ENCODE assay signal across 22 cellular contexts in the genomic region with DNA sequence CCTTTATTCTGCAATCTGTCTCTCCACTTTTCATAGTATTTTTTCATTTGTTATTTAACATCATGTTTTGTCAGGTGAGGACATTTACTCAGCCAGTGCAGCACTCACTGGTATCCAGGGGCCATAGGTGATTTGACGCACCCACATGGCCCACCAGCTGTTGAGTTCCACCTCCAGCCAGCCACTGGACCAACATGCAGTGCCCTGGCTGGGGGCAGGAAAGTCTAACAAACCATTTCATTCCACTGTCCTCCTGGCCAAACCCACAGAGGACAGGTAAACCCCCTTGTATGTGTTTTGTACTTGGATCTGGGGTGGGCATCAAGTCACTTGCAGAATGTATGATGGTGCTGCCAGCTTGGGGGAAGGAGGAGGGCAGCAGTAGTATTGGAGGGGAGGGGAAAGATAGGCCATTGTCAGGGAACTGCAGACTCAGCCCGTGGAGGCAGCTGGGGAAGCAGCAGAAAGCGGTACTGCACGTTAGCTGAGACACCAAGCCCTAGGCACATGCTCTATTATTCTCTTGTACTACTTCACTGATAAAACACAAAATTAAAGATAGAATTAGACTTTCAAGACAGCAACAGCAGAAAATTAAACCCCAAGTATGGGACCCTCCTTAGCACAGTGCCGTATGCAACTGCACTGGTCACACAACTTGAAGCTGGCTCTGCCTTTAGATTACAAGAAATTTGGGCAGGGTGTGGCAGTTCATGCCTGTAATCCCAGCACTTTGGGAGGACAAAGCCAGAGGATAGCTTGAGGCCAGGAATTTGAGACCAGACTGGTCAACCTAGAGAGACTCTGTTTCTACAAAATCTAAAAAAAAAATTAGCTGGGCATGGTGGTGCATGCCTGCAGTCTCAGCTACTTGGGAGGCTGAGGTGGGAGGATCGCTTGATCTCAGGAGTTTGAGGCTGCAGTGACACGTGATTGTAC. TPM values are rescaled to one million over a fixed set of nuclear protein-coding genes. Genes with fewer than 3 reads are reported as not detected.
DNase-seq lines count a peak whose midpoint lies in the region; ATAC-seq, FAIRE-seq and TF ChIP-seq lines count a peak whose summit lies in the region.
"Had no signal": no experiment of that assay in that cellular context is flagged by ENCODE, and none has a peak within 500 bp of the region (broad histone marks: within the 10 kb centered on the region; RNA-seq: fewer than 3 reads in every experiment).

No MANE protein-coding gene starts in this region.

- no peak overlapping the region for H3K4me3 Mint-ChIP-seq in CD4-positive, alpha-beta T cell
- H3K4me3 Mint-ChIP-seq: CD14-positive monocyte; H9; stimulated activated effector memory CD8-positive, alpha-beta T cell treated with anti-CD3 and anti-CD28 coated beads, Interleukin-12 subunit alpha, Interleukin-12 subunit beta, amount 100 ng/mL, for 72 hours had no signal

- H4K20me1 ChIP-seq in PC-9 (ENCODE audit: insufficient read depth) (no peaks in the 10 kb centered on the region), keratinocyte (ENCODE audit: control insufficient read depth, extremely low read depth, insufficient read depth, low read length) (no peaks in the 10 kb centered on the region)

- no peak overlapping the region for H3K9ac ChIP-seq in keratinocyte (ENCODE audit: control insufficient read depth, extremely low read depth, insufficient read depth, low read length)

- FAIRE-seq in GM12891 (lab: Jason Lieb, UNC) (peak; percentile 52), keratinocyte (lab: Jason Lieb, UNC) (no peak)
- FAIRE-seq: endometrium, G401.6 had no signal

- no TSS peak for BruUV-seq in PC-9 (replicated peaks; lab: Mats Ljungman, UMichigan)

- intact Hi-C loops in PC-9 (cut with micrococcal nuclease; ENCODE audit: unreplicated experiment) (loop anchor here (2.0 to 5.0 kb wide), 2 partner anchors 15 to 830 kb away; a partner anchor contains a TSS), tibial artery (cut with DNase I; ENCODE audit: low total_unique reads) (no loop called here), vagina (cut with DNase I) (no loop called here)
- intact Hi-C loops in CD4-positive, alpha-beta T cell (cut with DNase I, micrococcal nuclease) = no loop called here

- H3K27ac Mint-ChIP-seq in CD4-positive, alpha-beta T cell = no peak overlapping the region
- H3K27ac Mint-ChIP-seq: stimulated activated effector memory CD8-positive, alpha-beta T cell treated with anti-CD3 and anti-CD28 coated beads, Interleukin-12 subunit alpha, Interleukin-12 subunit beta, amount 100 ng/mL, for 72 hours had no signal

- dilution Hi-C loops in keratinocyte (cut with MboI; ENCODE audit: extremely low pct_ligation_motif_present, low sequenced_read_pairs) = no loop called here

- DNase-seq in GM12891 (ENCODE audit: insufficient read length, low spot score) (no peak), PC-9 (no peak), keratinocyte (ENCODE audit: low read depth, low spot score) (no peak), cerebellar nuclear complex (lab: John Stamatoyannopoulos, UW) (no peak), tibial artery (no peak), vagina (ENCODE audit: extremely low spot score in 2 of 2) (no peak)
- no peak for DNase-seq in CD4-positive, alpha-beta T cell
- DNase-seq: activated effector memory CD4-positive, alpha-beta T cell treated with anti-CD3 and anti-CD28 coated beads, Interleukin-2, amount 50 U/mL, for 16 hours; brain microvascular endothelial cell; DMS 273 treated with DMSO at 0.1 percent for 48 hours; H9; NCI-H2029; NCI-H345; SHP77 had no signal

- CTCF ChIA-PET in PC-9 (lab: Charles Lee) = interaction anchor here (0.6 kb wide), 1 partner anchor 573 kb away, joined by 6 read pairs; no protein-coding TSS in a partner anchor
- CTCF ChIA-PET in CD4-positive, alpha-beta T cell (lab: Charles Lee) = no interaction called here

- POLR2A ChIA-PET in PC-9 (lab: Charles Lee; ENCODE audit: unreplicated experiment) = no interaction called here
- POLR2A ChIA-PET in CD4-positive, alpha-beta T cell (lab: Charles Lee) = no interaction called here

- H3K9me3 Mint-ChIP-seq in CD4-positive, alpha-beta T cell = no peaks in the 10 kb centered on the region
- H3K9me3 Mint-ChIP-seq: CD14-positive monocyte; H9; stimulated activated effector memory CD8-positive, alpha-beta T cell treated with anti-CD3 and anti-CD28 coated beads, Interleukin-12 subunit alpha, Interleukin-12 subunit beta, amount 100 ng/mL, for 72 hours had no signal

- H3K4me1 ChIP-seq in PC-9 (replicated peaks; ENCODE audit: insufficient read depth) = peaks cover 22% of the 10 kb centered on the region
- peaks cover 14% of the 10 kb centered on the region for H3K4me1 ChIP-seq in keratinocyte (ENCODE audit: control insufficient read depth, extremely low read depth, insufficient read depth, low read length)
- H3K4me1 ChIP-seq in tibial artery = no peaks in the 10 kb centered on the region
- no peaks in the 10 kb centered on the region for H3K4me1 ChIP-seq in vagina
- H3K4me1 ChIP-seq: prostate gland had no signal

- H3K27ac ChIP-seq in PC-9 = peak overlapping the region; percentile 57
- H3K27ac ChIP-seq in keratinocyte (ENCODE audit: control insufficient read depth, insufficient read depth, low read length) = peak overlapping the region; percentile 80
- H3K27ac ChIP-seq in tibial artery = no peak overlapping the region
- no peak overlapping the region for H3K27ac ChIP-seq in CD4-positive, alpha-beta T cell (ENCODE audit: low read depth, low read length)
- no peak overlapping the region for H3K27ac ChIP-seq in vagina
- H3K27ac ChIP-seq: brain microvascular endothelial cell, coronary artery, prostate gland, thoracic aorta had no signal

- H3K36me3 Mint-ChIP-seq in CD4-positive, alpha-beta T cell (ENCODE audit: low read depth) = no peaks in the 10 kb centered on the region
- H3K36me3 Mint-ChIP-seq: CD14-positive monocyte; stimulated activated effector memory CD8-positive, alpha-beta T cell treated with anti-CD3 and anti-CD28 coated beads, Interleukin-12 subunit alpha, Interleukin-12 subunit beta, amount 100 ng/mL, for 72 hours had no signal

- H3K79me2 ChIP-seq in PC-9 (ENCODE audit: low read depth) = no peaks in the 10 kb centered on the region
- H3K79me2 ChIP-seq in keratinocyte (ENCODE audit: control insufficient read depth, insufficient read depth, low read length) = no peaks in the 10 kb centered on the region

- H3K9me1 ChIP-seq in keratinocyte (ENCODE audit: control insufficient read depth, extremely low read depth, insufficient read depth, low read length) = no peaks in the 10 kb centered on the region

- H3K27me3 ChIP-seq in PC-9 (ENCODE audit: insufficient read depth, low read depth) (no peaks in the 10 kb centered on the region), keratinocyte (ENCODE audit: control insufficient read depth, extremely low read depth, insufficient read depth, low read length) (no peaks in the 10 kb centered on the region), tibial artery (no peaks in the 10 kb centered on the region), vagina (no peaks in the 10 kb centered on the region)
- H3K27me3 ChIP-seq in CD4-positive, alpha-beta T cell (ENCODE audit: control insufficient read depth, insufficient read depth, low read length) = no peaks in the 10 kb centered on the region
- H3K27me3 ChIP-seq: brain microvascular endothelial cell had no signal

- peak; percentile 14 for ATAC-seq in HG03139 (IDR thresholded peaks at IDR 0.05; ENCODE audit: unreplicated experiment)
- no peak for ATAC-seq in CD4-positive, alpha-beta T cell (ENCODE audit: poor library complexity)
- ATAC-seq: stimulated activated effector memory CD8-positive, alpha-beta T cell treated with anti-CD3 and anti-CD28 coated beads, Interleukin-12 subunit alpha, Interleukin-12 subunit beta, amount 100 ng/mL, for 72 hours had no signal

- H3K36me3 ChIP-seq in PC-9 (ENCODE audit: low read depth) (no peaks in the 10 kb centered on the region), keratinocyte (ENCODE audit: control insufficient read depth in 2 of 2, extremely low read depth in 1 of 2, insufficient read depth in 2 of 2, low read length in 2 of 2) (no peaks in the 10 kb centered on the region), tibial artery (no peaks in the 10 kb centered on the region), vagina (no peaks in the 10 kb centered on the region)
- H3K36me3 ChIP-seq: brain microvascular endothelial cell, prostate gland, thoracic aorta had no signal

- H3K4me1 Mint-ChIP-seq in CD4-positive, alpha-beta T cell (ENCODE audit: low read depth) = no peaks in the 10 kb centered on the region
- H3K4me1 Mint-ChIP-seq: CD14-positive monocyte; stimulated activated effector memory CD8-positive, alpha-beta T cell treated with anti-CD3 and anti-CD28 coated beads, Interleukin-12 subunit alpha, Interleukin-12 subunit beta, amount 100 ng/mL, for 72 hours had no signal

- H3K4me3 ChIP-seq in PC-9 (no peak overlapping the region), keratinocyte (ENCODE audit: control insufficient read depth in 2 of 3, extremely low read depth in 1 of 3, insufficient read depth in 2 of 3, low read depth in 1 of 3, low read length in 3 of 3) (no peak overlapping the region), tibial artery (no peak overlapping the region), vagina (no peak overlapping the region)
- H3K4me3 ChIP-seq: coronary artery, prostate gland, thoracic aorta had no signal

- no peak overlapping the region for H2AFZ ChIP-seq in PC-9
- H2AFZ ChIP-seq in keratinocyte (ENCODE audit: control insufficient read depth, low read length) = no peak overlapping the region

- TF ChIP-seq CTCF in PC-9 (conservative IDR thresholded peaks at IDR 0.05) (no peak), keratinocyte (optimal IDR thresholded peaks at IDR 0.05 in 1 of 3, IDR thresholded peaks at IDR 0.05 in 1 of 3, conservative IDR thresholded peaks at IDR 0.05 in 1 of 3; ENCODE audit: extremely low read depth in 1 of 3, insufficient read depth in 2 of 3, low read length in 3 of 3) (no peak), tibial artery (IDR thresholded peaks at IDR 0.05) (no peak), vagina (IDR thresholded peaks at IDR 0.05) (no peak)
- no peak for TF ChIP-seq CTCF in CD4-positive, alpha-beta T cell (IDR thresholded peaks at IDR 0.05)

- H3F3A ChIP-seq in PC-9 (ENCODE audit: insufficient read depth, low read depth) = peaks cover 15% of the 10 kb centered on the region

- no peaks in the 10 kb centered on the region for H3K9me3 ChIP-seq in PC-9 (ENCODE audit: insufficient read depth, low read depth)
- no peaks in the 10 kb centered on the region for H3K9me3 ChIP-seq in keratinocyte (ENCODE audit: control insufficient read depth, low read depth, low read length)
- H3K9me3 ChIP-seq in tibial artery = no peaks in the 10 kb centered on the region
- H3K9me3 ChIP-seq in CD4-positive, alpha-beta T cell (ENCODE audit: control insufficient read depth, low read length) = no peaks in the 10 kb centered on the region
- no peaks in the 10 kb centered on the region for H3K9me3 ChIP-seq in vagina
- H3K9me3 ChIP-seq: prostate gland, thoracic aorta had no signal

- TF ChIP-seq POLR2A in GM12891 (IDR thresholded peaks at IDR 0.05; ENCODE audit: low read depth, low read length) (no peak), vagina (IDR thresholded peaks at IDR 0.05) (no peak)

- no peaks in the 10 kb centered on the region for H3K27me3 Mint-ChIP-seq in CD4-positive, alpha-beta T cell

- no peak overlapping the region for H3K4me2 ChIP-seq in PC-9
- H3K4me2 ChIP-seq in keratinocyte (ENCODE audit: control insufficient read depth, extremely low read depth, insufficient read depth, low read depth, low read length) = no peak overlapping the region

- no peaks in the 10 kb centered on the region for H3K9me2 ChIP-seq in PC-9 (ENCODE audit: insufficient read depth)

RNA-seq across cellular contexts. Expression of a gene that starts 15.4 kb away (rescaled TPM):
- 4,162 TPM for polyA plus RNA-seq in GM12891 (2012; ENCODE audit: low read depth, missing spikeins)
- 1,834 and 1,944 TPM in 2 replicates for total RNA-seq in PC-9 (2021)
- polyA plus RNA-seq in keratinocyte = 787 to 1,581 TPM (median 1,426 TPM) in 3 replicates
- 1,422 TPM for polyA plus RNA-seq in keratinocyte (2011; ENCODE audit: low read depth)
- polyA plus RNA-seq in keratinocyte (2011; cell fraction: cytosol; rRNA removed) = 1,729 and 2,267 TPM in 2 replicates
- 326 and 477 TPM in 2 replicates for polyA plus RNA-seq in keratinocyte (2011; cell fraction: nucleus; rRNA removed)
- 1,573 and 1,783 TPM in 2 replicates for polyA plus RNA-seq in keratinocyte (2012; ENCODE audit: low replicate concordance)
- polyA minus RNA-seq in keratinocyte = 324 to 419 TPM (median 389 TPM) in 3 replicates
- 430 TPM for polyA minus RNA-seq in keratinocyte (2011; cell fraction: cytosol; rRNA and poly(A)+ RNA removed)
- polyA minus RNA-seq in keratinocyte (2011; cell fraction: nucleus; rRNA and poly(A)+ RNA removed) = 131 and 143 TPM in 2 replicates
- 1,000 to 10,000 TPM; 1,722 to 1,769 TPM for total RNA-seq in CD4-positive, alpha-beta T cell
- total RNA-seq in vagina = 1,243 TPM

RNA-seq across cellular contexts. Expression of a gene that starts 22.4 kb away (rescaled TPM):
- 3.2 TPM for polyA plus RNA-seq in GM12891 (2012; ENCODE audit: low read depth, missing spikeins)
- total RNA-seq in PC-9 (2021) = 13.4 and 20.6 TPM in 2 replicates
- polyA plus RNA-seq in keratinocyte = 1.6 to 3.6 TPM (median 2.6 TPM) in 3 replicates
- 9.9 TPM for polyA plus RNA-seq in keratinocyte (2011; ENCODE audit: low read depth)
- 1.1 and 1.9 TPM in 2 replicates for polyA plus RNA-seq in keratinocyte (2011; cell fraction: cytosol; rRNA removed)
- 5.9 and 6.6 TPM in 2 replicates for polyA plus RNA-seq in keratinocyte (2011; cell fraction: nucleus; rRNA removed)
- 3.5 and 3.6 TPM in 2 replicates for polyA plus RNA-seq in keratinocyte (2012; ENCODE audit: low replicate concordance)
- polyA minus RNA-seq in keratinocyte = 5.1 to 10.3 TPM (median 5.2 TPM) in 3 replicates
- polyA minus RNA-seq in keratinocyte (2011; cell fraction: cytosol; rRNA and poly(A)+ RNA removed) = 3.1 TPM
- polyA minus RNA-seq in keratinocyte (2011; cell fraction: nucleus; rRNA and poly(A)+ RNA removed) = 7.5 and 10.9 TPM in 2 replicates
- total RNA-seq in CD4-positive, alpha-beta T cell = 1 to 10 TPM; 6.3 to 6.6 TPM
- 11.0 TPM for total RNA-seq in vagina

RNA-seq across cellular contexts. Expression of a gene that starts 25.0 kb away (rescaled TPM):
- polyA plus RNA-seq in GM12891 (2012; ENCODE audit: low read depth, missing spikeins) = 6.4 TPM
- total RNA-seq in PC-9 (2021) = 18.0 and 22.1 TPM in 2 replicates
- polyA plus RNA-seq in keratinocyte = 10.4 to 19.7 TPM (median 13.8 TPM) in 3 replicates
- polyA plus RNA-seq in keratinocyte (2011; ENCODE audit: low read depth) = 12.5 TPM
- polyA plus RNA-seq in keratinocyte (2011; cell fraction: cytosol; rRNA removed) = 5.5 and 11.1 TPM in 2 replicates
- 19.6 and 27.3 TPM in 2 replicates for polyA plus RNA-seq in keratinocyte (2011; cell fraction: nucleus; rRNA removed)
- polyA plus RNA-seq in keratinocyte (2012; ENCODE audit: low replicate concordance) = 10.9 and 13.4 TPM in 2 replicates
- 3.5 to 25.9 TPM (median 12.5 TPM) in 3 replicates for polyA minus RNA-seq in keratinocyte
- polyA minus RNA-seq in keratinocyte (2011; cell fraction: cytosol; rRNA and poly(A)+ RNA removed) = 17.5 TPM
- polyA minus RNA-seq in keratinocyte (2011; cell fraction: nucleus; rRNA and poly(A)+ RNA removed) = 28.3 and 40.4 TPM in 2 replicates
- 10 to 100 TPM; 73.5 to 76.6 TPM for total RNA-seq in CD4-positive, alpha-beta T cell
- 27.5 TPM for total RNA-seq in vagina

Comparison
In these comparisons a context has a peak if more than half of its experiments do, and no peak if none do; other contexts are left out.
1. H3K27ac ChIP-seq: peak in PC-9 (single experiment) and keratinocyte (single experiment); none in tibial artery (0 of 2), CD4-positive, alpha-beta T cell (single experiment) and vagina (single experiment).